Comparison of ENCODE assay signal across 1 cellular context in the genomic region with DNA sequence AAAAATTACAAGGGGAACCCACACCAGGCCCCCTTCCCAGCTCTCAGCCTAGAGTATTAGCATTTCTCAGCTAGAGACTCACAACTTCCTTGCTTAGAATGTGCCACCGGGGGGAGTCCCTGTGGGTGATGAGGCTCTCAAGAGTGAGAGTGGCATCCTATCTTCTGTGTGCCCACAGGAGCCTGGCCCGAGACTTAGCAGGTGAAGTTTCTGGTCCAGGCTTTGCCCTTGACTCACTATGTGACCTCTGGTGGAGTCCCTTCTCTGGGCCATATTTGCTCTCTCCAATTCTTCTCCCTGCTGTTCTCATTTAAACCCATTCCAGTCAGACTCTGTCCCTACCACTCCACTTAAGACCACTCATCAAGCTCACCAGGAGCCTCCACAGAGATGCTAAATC.
TF ChIP-seq lines count a peak whose summit lies in the region.

No MANE protein-coding gene starts in this region.

TF ChIP-seq in liver, 16 proteins besides CTCF, POLR2A, EP300 and RAD21:
- TF ChIP-seq, protein P1, sequence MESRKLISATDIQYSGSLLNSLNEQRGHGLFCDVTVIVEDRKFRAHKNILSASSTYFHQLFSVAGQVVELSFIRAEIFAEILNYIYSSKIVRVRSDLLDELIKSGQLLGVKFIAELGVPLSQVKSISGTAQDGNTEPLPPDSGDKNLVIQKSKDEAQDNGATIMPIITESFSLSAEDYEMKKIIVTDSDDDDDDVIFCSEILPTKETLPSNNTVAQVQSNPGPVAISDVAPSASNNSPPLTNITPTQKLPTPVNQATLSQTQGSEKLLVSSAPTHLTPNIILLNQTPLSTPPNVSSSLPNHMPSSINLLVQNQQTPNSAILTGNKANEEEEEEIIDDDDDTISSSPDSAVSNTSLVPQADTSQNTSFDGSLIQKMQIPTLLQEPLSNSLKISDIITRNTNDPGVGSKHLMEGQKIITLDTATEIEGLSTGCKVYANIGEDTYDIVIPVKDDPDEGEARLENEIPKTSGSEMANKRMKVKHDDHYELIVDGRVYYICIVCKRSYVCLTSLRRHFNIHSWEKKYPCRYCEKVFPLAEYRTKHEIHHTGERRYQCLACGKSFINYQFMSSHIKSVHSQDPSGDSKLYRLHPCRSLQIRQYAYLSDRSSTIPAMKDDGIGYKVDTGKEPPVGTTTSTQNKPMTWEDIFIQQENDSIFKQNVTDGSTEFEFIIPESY (IDR thresholded peaks at IDR 0.05) = no peak
- TF ChIP-seq HNF4G (IDR thresholded peaks at IDR 0.05) (no peak), HNF4A (conservative IDR thresholded peaks at IDR 0.05) (no peak)
